ENCODE assay signal across 15 cellular contexts in genomic region chr5:148390914-148391313, GRCh38. TPM values are rescaled to one million over a fixed set of nuclear protein-coding genes. Genes with fewer than 3 reads are reported as not detected.
"Had no signal": no experiment of that assay in that cellular context is flagged by ENCODE, and none has a peak within 500 bp of the region (broad histone marks: within the 10 kb centered on the region; RNA-seq: fewer than 3 reads in every experiment).

No MANE protein-coding gene starts in this region.

- H3K4me3 Mint-ChIP-seq: activated CD4-positive, alpha-beta memory T cell treated with anti-CD3 and anti-CD28 coated beads, Interleukin-2, amount 10 ng/mL, durations not matched to agents 7 days and 5 days; activated CD4-positive, alpha-beta T cell treated with anti-CD3 and anti-CD28 coated beads for 36 hours; activated naive CD4-positive, alpha-beta T cell treated with anti-CD3 and anti-CD28 coated beads, Interleukin-2, amount 10 ng/mL, durations not matched to agents 7 days and 5 days; brain; neural crest cell had no signal

- H3K27ac Mint-ChIP-seq: activated CD4-positive, alpha-beta memory T cell treated with anti-CD3 and anti-CD28 coated beads, Interleukin-2, amount 10 ng/mL, durations not matched to agents 7 days and 5 days; activated CD4-positive, alpha-beta T cell treated with anti-CD3 and anti-CD28 coated beads for 36 hours; activated naive CD4-positive, alpha-beta T cell treated with anti-CD3 and anti-CD28 coated beads, Interleukin-2, amount 10 ng/mL, durations not matched to agents 7 days and 5 days had no signal

- DNase-seq: activated CD4-positive, alpha-beta memory T cell treated with anti-CD3 and anti-CD28 coated beads, Interleukin-2, amount 10 ng/mL, durations not matched to agents 7 days and 5 days; activated CD4-positive, alpha-beta T cell treated with anti-CD3 and anti-CD28 coated beads for 36 hours; activated naive CD4-positive, alpha-beta T cell treated with anti-CD3 and anti-CD28 coated beads, Interleukin-2, amount 10 ng/mL, durations not matched to agents 7 days and 5 days; amygdala; dorsolateral prefrontal cortex; tibial artery had no signal

- H3K27me3 Mint-ChIP-seq: activated CD4-positive, alpha-beta memory T cell treated with anti-CD3 and anti-CD28 coated beads, Interleukin-2, amount 10 ng/mL, durations not matched to agents 7 days and 5 days; activated CD4-positive, alpha-beta T cell treated with anti-CD3 and anti-CD28 coated beads for 36 hours; activated naive CD4-positive, alpha-beta T cell treated with anti-CD3 and anti-CD28 coated beads, Interleukin-2, amount 10 ng/mL, durations not matched to agents 7 days and 5 days; brain had no signal

- H3K9me3 Mint-ChIP-seq: activated CD4-positive, alpha-beta memory T cell treated with anti-CD3 and anti-CD28 coated beads, Interleukin-2, amount 10 ng/mL, durations not matched to agents 7 days and 5 days; activated naive CD4-positive, alpha-beta T cell treated with anti-CD3 and anti-CD28 coated beads, Interleukin-2, amount 10 ng/mL, durations not matched to agents 7 days and 5 days; brain; neural crest cell had no signal

- H3K4me1 ChIP-seq: parathyroid adenoma had no signal

- H3K4me3 ChIP-seq: dorsolateral prefrontal cortex, tibial artery had no signal

- FAIRE-seq: endometrium, islet of Langerhans had no signal

- H3K9me3 ChIP-seq: tibial artery had no signal

- H3K27me3 ChIP-seq: dorsolateral prefrontal cortex, tibial artery had no signal

- H3K9ac ChIP-seq: parathyroid adenoma had no signal

RNA-seq across cellular contexts. Expression of gene SPINK9, which starts 55.6 kb away (rescaled TPM):
- total RNA-seq: activated CD4-positive, alpha-beta memory T cell treated with anti-CD3 and anti-CD28 coated beads, Interleukin-2, amount 10 ng/mL, durations not matched to agents 7 days and 5 days; activated CD4-positive, alpha-beta T cell treated with anti-CD3 and anti-CD28 coated beads for 36 hours; cerebellum; esophagus mucosa; left lobe of liver; neural crest cell; skeletal muscle tissue had no signal
